In the genomic region with DNA sequence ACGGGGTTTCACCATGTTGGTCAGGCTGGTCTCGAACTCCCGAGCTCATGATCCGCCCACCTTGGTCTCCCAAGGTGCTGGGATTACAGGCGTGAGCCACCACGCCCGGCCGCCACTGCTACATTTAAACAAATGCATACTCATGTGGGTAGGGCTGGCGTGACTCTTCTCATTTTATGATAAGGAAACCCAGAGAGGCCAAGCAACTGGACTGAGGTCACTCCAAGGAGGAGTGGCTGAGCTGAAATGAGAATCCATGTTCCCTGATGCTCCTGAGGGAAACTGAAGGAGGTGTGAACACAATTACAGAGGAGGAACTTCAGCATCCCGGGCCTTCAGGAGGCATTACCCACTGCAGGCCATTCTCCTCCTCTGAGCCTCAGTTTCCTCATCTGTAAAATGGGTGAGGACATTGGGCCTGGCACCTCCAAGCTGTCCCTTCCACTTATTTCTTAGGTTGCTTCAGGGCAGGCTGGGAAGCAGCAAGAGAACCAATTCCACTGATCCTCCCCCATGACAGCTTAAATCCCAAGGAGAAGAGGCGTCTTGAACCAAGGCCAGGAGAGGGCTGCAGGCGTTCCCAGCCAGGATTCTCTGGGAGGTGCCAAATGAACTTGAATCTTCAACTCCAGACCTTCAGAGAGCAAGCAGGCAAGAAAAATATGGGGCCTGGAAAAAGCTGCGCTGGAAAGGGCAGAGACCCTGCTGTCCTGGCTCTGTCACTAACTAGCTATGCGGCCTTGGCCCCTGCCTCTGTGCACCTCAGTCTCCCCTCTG, we compare ENCODE assay signal across 1 cellular context.
TF ChIP-seq lines count a peak whose summit lies in the region.

No MANE protein-coding gene starts in this region.

TF ChIP-seq in HEK293, 187 proteins besides CTCF, POLR2A, EP300 and RAD21 (continued from another document):
- TF ChIP-seq KLF1 (tag by site-specific recombination; IDR thresholded peaks at IDR 0.05) = peak; percentile 40; the same call in 1 of the 2 replicates
